In genomic region chr17:79842136-79842655, GRCh38 we compare ENCODE assay signal across 11 cellular contexts. TPM values are rescaled to one million over a fixed set of nuclear protein-coding genes. Genes with fewer than 3 reads are reported as not detected.
A peak's percentile ranks its signal among the peaks of the same experiment; 100 is the strongest.
DNase-seq lines count a peak whose midpoint lies in the region; ATAC-seq, FAIRE-seq and TF ChIP-seq lines count a peak whose summit lies in the region.
"Had no signal": no experiment of that assay in that cellular context is flagged by ENCODE, and none has a peak within 500 bp of the region (broad histone marks: within the 10 kb centered on the region; RNA-seq: fewer than 3 reads in every experiment).

No MANE protein-coding gene starts in this region.

- no peak overlapping the region for H3K4me3 ChIP-seq in keratinocyte (ENCODE audit: control insufficient read depth in 2 of 3, extremely low read depth in 1 of 3, insufficient read depth in 2 of 3, low read depth in 1 of 3, low read length in 3 of 3)

- DNase-seq in activated CD4-positive, alpha-beta T cell treated with anti-CD3 and anti-CD28 coated beads for 36 hours: peak; percentile 13
- no peak for DNase-seq in activated CD4-positive, alpha-beta T cell treated with anti-CD3 and anti-CD28 coated beads for 48 hours
- no peak for DNase-seq in activated CD4-positive, alpha-beta memory T cell treated with anti-CD3 and anti-CD28 coated beads for 36 hours
- no peak for DNase-seq in keratinocyte (ENCODE audit: low read depth, low spot score)
- peak; percentile 11 for DNase-seq in stimulated activated naive CD8-positive, alpha-beta T cell treated with anti-CD3 and anti-CD28 coated beads, Interleukin-15, Interleukin-2, amounts not matched to agents 100 U/mL and 50 U/mL, for 24 hours
- DNase-seq in dermis blood vessel endothelial cell: no peak
- no peak for DNase-seq in HPDE6-E6E7 (ENCODE audit: extremely low spot score)
- DNase-seq: islet precursor cell, NCI-H510A, posterior cingulate gyrus had no signal

- H3K4me1 ChIP-seq in keratinocyte (ENCODE audit: control insufficient read depth, extremely low read depth, insufficient read depth, low read length): peaks cover 30% of the 10 kb centered on the region

- no peaks in the 10 kb centered on the region for H3K9me3 Mint-ChIP-seq in activated CD4-positive, alpha-beta T cell treated with anti-CD3 and anti-CD28 coated beads for 36 hours (ENCODE audit: low read depth)
- H3K9me3 Mint-ChIP-seq in activated CD4-positive, alpha-beta memory T cell treated with anti-CD3 and anti-CD28 coated beads for 36 hours: no peaks in the 10 kb centered on the region

- H3K4me2 ChIP-seq in keratinocyte (ENCODE audit: control insufficient read depth, extremely low read depth, insufficient read depth, low read depth, low read length): peak overlapping the region; percentile 10

- H4K20me1 ChIP-seq in keratinocyte (ENCODE audit: control insufficient read depth, extremely low read depth, insufficient read depth, low read length): no peaks in the 10 kb centered on the region

- H3K9me1 ChIP-seq in keratinocyte (ENCODE audit: control insufficient read depth, extremely low read depth, insufficient read depth, low read length): no peaks in the 10 kb centered on the region

- H3K4me1 Mint-ChIP-seq in activated CD4-positive, alpha-beta T cell treated with anti-CD3 and anti-CD28 coated beads for 36 hours: peaks cover 38% of the 10 kb centered on the region
- peaks cover 34% of the 10 kb centered on the region for H3K4me1 Mint-ChIP-seq in activated CD4-positive, alpha-beta memory T cell treated with anti-CD3 and anti-CD28 coated beads for 36 hours (ENCODE audit: low read depth)

- no peak overlapping the region for H3K4me3 Mint-ChIP-seq in activated CD4-positive, alpha-beta T cell treated with anti-CD3 and anti-CD28 coated beads for 36 hours
- H3K4me3 Mint-ChIP-seq in activated CD4-positive, alpha-beta memory T cell treated with anti-CD3 and anti-CD28 coated beads for 36 hours: peak overlapping the region; percentile 50

- FAIRE-seq in keratinocyte (lab: Jason Lieb, UNC): no peak

- H3K27me3 ChIP-seq in keratinocyte (ENCODE audit: control insufficient read depth, extremely low read depth, insufficient read depth, low read length): peaks cover 46% of the 10 kb centered on the region

- H3K27ac ChIP-seq in keratinocyte (ENCODE audit: control insufficient read depth, insufficient read depth, low read length): no peak overlapping the region

- TF ChIP-seq CTCF in keratinocyte (optimal IDR thresholded peaks at IDR 0.05 in 1 of 3, IDR thresholded peaks at IDR 0.05 in 1 of 3, conservative IDR thresholded peaks at IDR 0.05 in 1 of 3; ENCODE audit: extremely low read depth in 1 of 3, insufficient read depth in 2 of 3, low read length in 3 of 3): no peak

- H3K36me3 ChIP-seq in keratinocyte (ENCODE audit: control insufficient read depth in 2 of 2, extremely low read depth in 1 of 2, insufficient read depth in 2 of 2, low read length in 2 of 2): no peaks in the 10 kb centered on the region

- no peak overlapping the region for H3K9ac ChIP-seq in keratinocyte (ENCODE audit: control insufficient read depth, extremely low read depth, insufficient read depth, low read length)

- intact Hi-C loops in activated CD4-positive, alpha-beta T cell treated with anti-CD3 and anti-CD28 coated beads for 36 hours (cut with DNase I, micrococcal nuclease): no loop called here
- intact Hi-C loops in activated CD4-positive, alpha-beta memory T cell treated with anti-CD3 and anti-CD28 coated beads for 36 hours (cut with micrococcal nuclease): loop anchor here (10.0 kb wide), 1 partner anchor 83 kb away; no protein-coding TSS in a partner anchor

- H3K79me2 ChIP-seq in keratinocyte (ENCODE audit: control insufficient read depth, insufficient read depth, low read length): peaks cover 7% of the 10 kb centered on the region

- peaks cover 38% of the 10 kb centered on the region for H3K27me3 Mint-ChIP-seq in activated CD4-positive, alpha-beta T cell treated with anti-CD3 and anti-CD28 coated beads for 36 hours
- peaks cover 38% of the 10 kb centered on the region for H3K27me3 Mint-ChIP-seq in activated CD4-positive, alpha-beta memory T cell treated with anti-CD3 and anti-CD28 coated beads for 36 hours

- no peaks in the 10 kb centered on the region for H3K9me3 ChIP-seq in keratinocyte (ENCODE audit: control insufficient read depth, low read depth, low read length)

- H3K36me3 Mint-ChIP-seq in activated CD4-positive, alpha-beta T cell treated with anti-CD3 and anti-CD28 coated beads for 36 hours (ENCODE audit: low read depth): peaks cover 3% of the 10 kb centered on the region
- H3K36me3 Mint-ChIP-seq in activated CD4-positive, alpha-beta memory T cell treated with anti-CD3 and anti-CD28 coated beads for 36 hours: no peaks in the 10 kb centered on the region

- dilution Hi-C loops in keratinocyte (cut with MboI; ENCODE audit: extremely low pct_ligation_motif_present, low sequenced_read_pairs): no loop called here

- POLR2A ChIA-PET in activated CD4-positive, alpha-beta T cell treated with anti-CD3 and anti-CD28 coated beads for 36 hours (lab: Charles Lee): no interaction called here
- POLR2A ChIA-PET in activated CD4-positive, alpha-beta memory T cell treated with anti-CD3 and anti-CD28 coated beads for 36 hours (lab: Charles Lee): interaction anchor here (1.1 kb wide), 2 partner anchors 30 to 150 kb away, joined by 3 read pairs; no protein-coding TSS in a partner anchor

- CTCF ChIA-PET in activated CD4-positive, alpha-beta T cell treated with anti-CD3 and anti-CD28 coated beads for 36 hours (lab: Charles Lee): interaction anchor here (0.6 to 1.1 kb wide), 3 partner anchors 9 to 328 kb away, joined by 3 to 5 read pairs (median 3); no protein-coding TSS in a partner anchor
- CTCF ChIA-PET in activated CD4-positive, alpha-beta memory T cell treated with anti-CD3 and anti-CD28 coated beads for 36 hours (lab: Charles Lee): interaction anchor here (0.8 to 4.8 kb wide), 6 partner anchors 30 to 151 kb away, joined by 3 to 49 read pairs (median 5); partner anchors contain the start of gene CBX8

- ATAC-seq in activated CD4-positive, alpha-beta T cell treated with anti-CD3 and anti-CD28 coated beads for 36 hours: no peak
- ATAC-seq in stimulated activated naive CD8-positive, alpha-beta T cell treated with anti-CD3 and anti-CD28 coated beads, Interleukin-15, Interleukin-2, amounts not matched to agents 100 U/mL and 50 U/mL, for 24 hours: no peak
- ATAC-seq in HG02763 (IDR thresholded peaks at IDR 0.05; ENCODE audit: unreplicated experiment): no peak

- H2AFZ ChIP-seq in keratinocyte (ENCODE audit: control insufficient read depth, low read length): no peak overlapping the region

- H3K27ac Mint-ChIP-seq in activated CD4-positive, alpha-beta T cell treated with anti-CD3 and anti-CD28 coated beads for 36 hours: no peak overlapping the region
- no peak overlapping the region for H3K27ac Mint-ChIP-seq in activated CD4-positive, alpha-beta memory T cell treated with anti-CD3 and anti-CD28 coated beads for 36 hours

RNA-seq across cellular contexts. Expression of gene CBX4, which starts 3.0 kb away (rescaled TPM):
- 10 to 100 TPM; 14.9 to 18.5 TPM for total RNA-seq in activated CD4-positive, alpha-beta T cell treated with anti-CD3 and anti-CD28 coated beads for 36 hours
- 10 to 100 TPM; 14.0 to 14.2 TPM for total RNA-seq in activated CD4-positive, alpha-beta memory T cell treated with anti-CD3 and anti-CD28 coated beads for 36 hours
- 5.4 to 11.0 TPM (median 7.0 TPM) in 3 replicates for polyA plus RNA-seq in keratinocyte
- polyA plus RNA-seq in keratinocyte (2011; ENCODE audit: low read depth): 26.5 TPM
- 3.5 and 6.7 TPM in 2 replicates for polyA plus RNA-seq in keratinocyte (2011; cell fraction: cytosol; rRNA removed)
- 9.5 and 9.7 TPM in 2 replicates for polyA plus RNA-seq in keratinocyte (2011; cell fraction: nucleus; rRNA removed)
- 8.2 and 21.9 TPM in 2 replicates for polyA plus RNA-seq in keratinocyte (2012; ENCODE audit: low replicate concordance)
- 1.8 to 6.5 TPM (median 2.7 TPM) in 3 replicates for polyA minus RNA-seq in keratinocyte
- 17.5 TPM for polyA minus RNA-seq in keratinocyte (2011; cell fraction: cytosol; rRNA and poly(A)+ RNA removed)
- 12.8 and 12.9 TPM in 2 replicates for polyA minus RNA-seq in keratinocyte (2011; cell fraction: nucleus; rRNA and poly(A)+ RNA removed)
- total RNA-seq in dermis blood vessel endothelial cell: 11.1 and 13.5 TPM in 2 replicates

RNA-seq across cellular contexts. Expression of gene CBX8, which starts 45.3 kb away (rescaled TPM):
- 1 to 10 TPM; 4.7 to 6.0 TPM for total RNA-seq in activated CD4-positive, alpha-beta T cell treated with anti-CD3 and anti-CD28 coated beads for 36 hours
- total RNA-seq in activated CD4-positive, alpha-beta memory T cell treated with anti-CD3 and anti-CD28 coated beads for 36 hours: 1 to 10 TPM; 4.5 to 4.6 TPM
- polyA plus RNA-seq in keratinocyte: 0.22 to 0.49 TPM (median 0.24 TPM) in 3 replicates
- 0.31 TPM for polyA plus RNA-seq in keratinocyte (2011; ENCODE audit: low read depth)
- 0.29 and 0.86 TPM in 2 replicates for polyA plus RNA-seq in keratinocyte (2011; cell fraction: cytosol; rRNA removed)
- polyA plus RNA-seq in keratinocyte (2011; cell fraction: nucleus; rRNA removed): 0.67 and 1.5 TPM in 2 replicates
- 2.2 and 2.8 TPM in 2 replicates for polyA plus RNA-seq in keratinocyte (2012; ENCODE audit: low replicate concordance)
- polyA minus RNA-seq in keratinocyte: 0.13 to 0.38 TPM (median 0.36 TPM) in 3 replicates
- polyA minus RNA-seq in keratinocyte (2011; cell fraction: cytosol; rRNA and poly(A)+ RNA removed): not detected
- 0.53 and 1.9 TPM in 2 replicates for polyA minus RNA-seq in keratinocyte (2011; cell fraction: nucleus; rRNA and poly(A)+ RNA removed)
- 2.7 and 5.1 TPM in 2 replicates for total RNA-seq in dermis blood vessel endothelial cell

Comparison
In these comparisons a context has a peak if more than half of its experiments do, and no peak if none do; other contexts are left out.
1. DNase-seq: peak in activated CD4-positive, alpha-beta T cell treated with anti-CD3 and anti-CD28 coated beads for 36 hours (single experiment) and stimulated activated naive CD8-positive, alpha-beta T cell treated with anti-CD3 and anti-CD28 coated beads, Interleukin-15, Interleukin-2, amounts not matched to agents 100 U/mL and 50 U/mL, for 24 hours (single experiment); none in activated CD4-positive, alpha-beta T cell treated with anti-CD3 and anti-CD28 coated beads for 48 hours (single experiment), activated CD4-positive, alpha-beta memory T cell treated with anti-CD3 and anti-CD28 coated beads for 36 hours (single experiment), keratinocyte (single experiment), dermis blood vessel endothelial cell (single experiment) and HPDE6-E6E7 (single experiment).